ENCODE assay signal across 8 cellular contexts in the genomic region with DNA sequence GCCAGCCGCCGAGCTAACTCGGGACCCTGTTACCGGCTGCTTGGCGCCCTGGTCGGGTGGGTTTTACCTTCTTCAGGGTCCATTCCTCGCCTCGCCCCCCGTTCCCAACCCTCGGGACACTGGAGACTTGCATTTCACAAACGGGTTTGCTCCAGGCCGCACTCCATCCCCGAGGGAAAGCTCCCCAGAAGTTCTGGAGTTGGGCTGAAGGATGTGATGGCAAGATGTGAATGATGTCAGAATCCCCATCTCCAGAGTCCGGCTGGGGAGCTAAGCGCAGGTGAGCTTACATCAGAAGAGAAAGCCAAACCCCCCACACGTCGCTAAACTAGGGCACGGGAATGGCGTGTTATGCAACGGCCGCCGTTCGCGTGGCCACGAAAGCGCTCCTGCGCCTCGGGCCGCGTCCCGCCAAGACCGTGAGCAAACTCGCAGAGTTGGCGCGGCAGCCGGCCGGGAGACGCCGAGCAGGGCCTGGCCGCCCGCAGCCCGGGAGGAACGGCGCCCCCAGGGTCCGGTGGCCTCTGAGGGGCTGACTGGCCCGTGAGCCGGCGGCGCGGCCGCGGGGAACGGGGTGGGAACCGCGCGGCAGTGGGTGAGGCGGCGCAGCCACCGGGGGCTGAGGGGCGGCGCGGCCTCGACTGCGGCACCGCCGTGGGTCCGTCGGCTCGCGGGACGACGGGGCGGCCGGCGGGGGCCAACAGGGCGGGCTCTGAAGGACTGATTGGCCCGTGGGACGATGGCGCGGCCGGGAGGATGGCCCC. TPM values are rescaled to one million over a fixed set of nuclear protein-coding genes. Genes with fewer than 3 reads are reported as not detected.
DNase-seq lines count a peak whose midpoint lies in the region; ATAC-seq, FAIRE-seq and TF ChIP-seq lines count a peak whose summit lies in the region.

No MANE protein-coding gene starts in this region.

- peaks cover 49 to 85% (median 53%) of the 10 kb centered on the region in 10 experiments for H3K4me1 ChIP-seq in BLaER1 treated with 17β-estradiol and CSF1 and Interleukin-3, amounts not matched to agents 10 nM and 100 nM
- H3K4me1 ChIP-seq in kidney (ENCODE audit: control insufficient read depth in 1 of 2, insufficient read depth in 1 of 2, low read depth in 1 of 2, low read length in 2 of 2) = peaks cover 6% of the 10 kb centered on the region in 2 donors

- H4K20me1 ChIP-seq in BLaER1 treated with 17β-estradiol and CSF1 and Interleukin-3, amounts not matched to agents 10 nM and 100 nM = peaks cover 35 to 56% (median 51%) of the 10 kb centered on the region in 11 experiments

- no peaks in the 10 kb centered on the region for H3K9me3 Mint-ChIP-seq in brain
- H3K9me3 Mint-ChIP-seq in stimulated activated memory B cell treated with anti-CD40 and anti-IgM and Interleukin-4, amounts not matched to agents 10 μg/mL and 1 μg/mL and 100 μg/mL, for 72 hours = no peaks in the 10 kb centered on the region

- H3K36me3 Mint-ChIP-seq in brain = no peaks in the 10 kb centered on the region
- H3K36me3 Mint-ChIP-seq in stimulated activated memory B cell treated with anti-CD40 and anti-IgM and Interleukin-4, amounts not matched to agents 10 μg/mL and 1 μg/mL and 100 μg/mL, for 72 hours = no peaks in the 10 kb centered on the region

- intact Hi-C loops in kidney (cut with DNase I) = no loop called here

- ATAC-seq in GM19463 (IDR thresholded peaks at IDR 0.05; ENCODE audit: unreplicated experiment) = peak; percentile 20
- ATAC-seq in stimulated activated memory B cell treated with anti-CD40 and anti-IgM and Interleukin-4, amounts not matched to agents 10 μg/mL and 1 μg/mL and 100 μg/mL, for 72 hours = no peak

- peak overlapping the region in 1 of 5 experiments; percentile 28 for H3K27ac Mint-ChIP-seq in brain
- no peak overlapping the region for H3K27ac Mint-ChIP-seq in stimulated activated memory B cell treated with anti-CD40 and anti-IgM and Interleukin-4, amounts not matched to agents 10 μg/mL and 1 μg/mL and 100 μg/mL, for 72 hours

- FAIRE-seq in kidney (lab: Jason Lieb, UNC) = no peak
- FAIRE-seq in HTR-8/SVneo (lab: Jason Lieb, UNC) = no peak

- peaks cover 0 to 28% (median 13%) of the 10 kb centered on the region in 11 experiments; a peak in 14 of 22 replicates for H3K27me3 ChIP-seq in BLaER1 treated with 17β-estradiol and CSF1 and Interleukin-3, amounts not matched to agents 10 nM and 100 nM

- peak overlapping the region; percentile 81 to 97 (median 89) for H3K27ac ChIP-seq in BLaER1 treated with 17β-estradiol and CSF1 and Interleukin-3, amounts not matched to agents 10 nM and 100 nM
- H3K27ac ChIP-seq in kidney (ENCODE audit: low read depth in 2 of 2, low read length in 2 of 2) = peak overlapping the region; percentile 95 to 99

- peak overlapping the region; percentile 79 to 87 (median 85) for H3K4me3 Mint-ChIP-seq in brain
- peak overlapping the region; percentile 56 for H3K4me3 Mint-ChIP-seq in stimulated activated memory B cell treated with anti-CD40 and anti-IgM and Interleukin-4, amounts not matched to agents 10 μg/mL and 1 μg/mL and 100 μg/mL, for 72 hours

- H3K4me3 ChIP-seq in BLaER1 treated with 17β-estradiol and CSF1 and Interleukin-3, amounts not matched to agents 10 nM and 100 nM = peak overlapping the region; percentile 78 to 99 (median 94)
- peak overlapping the region; percentile 66 to 71 for H3K4me3 ChIP-seq in kidney (ENCODE audit: low read length in 2 of 2)

- peaks cover 46% of the 10 kb centered on the region for H3K4me1 Mint-ChIP-seq in brain
- H3K4me1 Mint-ChIP-seq in stimulated activated memory B cell treated with anti-CD40 and anti-IgM and Interleukin-4, amounts not matched to agents 10 μg/mL and 1 μg/mL and 100 μg/mL, for 72 hours = peaks cover 6% of the 10 kb centered on the region

- DNase-seq in HuH-7 (ENCODE audit: low spot score) (peak; percentile 42), kidney (peak; percentile 84), HTR-8/SVneo (ENCODE audit: insufficient read length, low spot score) (no peak), hippocampal formation (lab: John Stamatoyannopoulos, UW) (no peak)

- H3K27me3 Mint-ChIP-seq in brain = peaks cover 32% of the 10 kb centered on the region
- peaks cover 29% of the 10 kb centered on the region for H3K27me3 Mint-ChIP-seq in stimulated activated memory B cell treated with anti-CD40 and anti-IgM and Interleukin-4, amounts not matched to agents 10 μg/mL and 1 μg/mL and 100 μg/mL, for 72 hours

- peak overlapping the region; percentile 81 to 99 (median 89) for H3K4me2 ChIP-seq in BLaER1 treated with 17β-estradiol and CSF1 and Interleukin-3, amounts not matched to agents 10 nM and 100 nM

- peak overlapping the region; percentile 84 to 97 (median 92) for H3K9ac ChIP-seq in BLaER1 treated with 17β-estradiol and CSF1 and Interleukin-3, amounts not matched to agents 10 nM and 100 nM
- H3K9ac ChIP-seq in kidney (ENCODE audit: low read length in 2 of 2) = peak overlapping the region; percentile 63 to 88

- no peaks in the 10 kb centered on the region for H3K9me3 ChIP-seq in BLaER1 treated with 17β-estradiol and CSF1 and Interleukin-3, amounts not matched to agents 10 nM and 100 nM (replicated peaks in 1 of 11)
- H3K9me3 ChIP-seq in kidney (ENCODE audit: control insufficient read depth in 1 of 2, low read length in 2 of 2) = no peaks in the 10 kb centered on the region

- no peak for TF ChIP-seq CTCF in brain (conservative IDR thresholded peaks at IDR 0.05)
- TF ChIP-seq CTCF in kidney (IDR thresholded peaks at IDR 0.05; ENCODE audit: borderline replicate concordance, extremely low read depth, insufficient read depth) = no peak

- H3K36me3 ChIP-seq in BLaER1 treated with 17β-estradiol and CSF1 and Interleukin-3, amounts not matched to agents 10 nM and 100 nM = peaks cover 0 to 36% (median 0%) of the 10 kb centered on the region in 11 experiments; a peak in 9 of 22 replicates
- no peaks in the 10 kb centered on the region for H3K36me3 ChIP-seq in kidney (ENCODE audit: control insufficient read depth in 1 of 2, insufficient read depth in 2 of 2, low read length in 2 of 2)

RNA-seq across cellular contexts. Expression of a gene that starts 1.1 kb away (rescaled TPM):
- polyA plus RNA-seq in brain (ENCODE audit: insufficient read depth, low read depth, low replicate concordance) (2.3 TPM), kidney (ENCODE audit: insufficient read depth, low read depth, low replicate concordance) (5.5 TPM)
- total RNA-seq in kidney = 26.3 TPM

Comparison
In these comparisons a context has a peak if more than half of its experiments do, and no peak if none do; other contexts are left out.
1. DNase-seq: peak in HuH-7 (single experiment) and kidney (single experiment); none in HTR-8/SVneo (single experiment) and hippocampal formation (0 of 2).